9 cellular contexts compared by ENCODE assay signal in genomic region chr3:58164199-58164879, GRCh38. TPM values are rescaled to one million over a fixed set of nuclear protein-coding genes. Genes with fewer than 3 reads are reported as not detected.
A peak's percentile ranks its signal among the peaks of the same experiment; 100 is the strongest.
DNase-seq lines count a peak whose midpoint lies in the region; TF ChIP-seq lines count a peak whose summit lies in the region.
"Had no signal": no experiment of that assay in that cellular context is flagged by ENCODE, and none has a peak within 500 bp of the region (broad histone marks: within the 10 kb centered on the region; RNA-seq: fewer than 3 reads in every experiment).

No MANE protein-coding gene starts in this region.

- H3K4me3 ChIP-seq in choroid plexus epithelial cell (ENCODE audit: low read depth, low read length), result no peak overlapping the region

- no peak for TF ChIP-seq CTCF in choroid plexus epithelial cell (conservative IDR thresholded peaks at IDR 0.05; ENCODE audit: low read depth, low read length)

- DNase-seq in AG08395 (ENCODE audit: low spot score) (peak; percentile 20), NCI-H2081 (lab: John Stamatoyannopoulos, UW) (peak; percentile 81 to 88), choroid plexus epithelial cell (ENCODE audit: low read depth) (peak; percentile 60), mucosa of gallbladder (ENCODE audit: low spot score) (peak; percentile 71), NCI-H82 treated with DMSO at 0.1 percent for 48 hours (lab: John Stamatoyannopoulos, UW; ENCODE audit: unreplicated experiment) (no peak), GOT3 (lab: John Stamatoyannopoulos, UW) (no peak), GF-D8 (lab: John Stamatoyannopoulos, UW) (no peak)
- DNase-seq in stimulated activated CD4-positive, alpha-beta T cell treated with anti-CD3 and anti-CD28 coated beads, Interleukin-2, amount 100 ng/mL, for 48 hours, result no peak
- DNase-seq: foreskin melanocyte had no signal

RNA-seq across cellular contexts. Expression of gene DNASE1L3, which starts 46.4 kb away (rescaled TPM):
- total RNA-seq in mucosa of gallbladder, result 2.3 TPM

Comparison
In these comparisons a context has a peak if more than half of its experiments do, and no peak if none do; other contexts are left out.
1. DNase-seq: peak in AG08395 (single experiment), NCI-H2081 (2 of 2), choroid plexus epithelial cell (single experiment) and mucosa of gallbladder (single experiment); none in NCI-H82 treated with DMSO at 0.1 percent for 48 hours (single experiment), GOT3 (single experiment), GF-D8 (single experiment) and stimulated activated CD4-positive, alpha-beta T cell treated with anti-CD3 and anti-CD28 coated beads, Interleukin-2, amount 100 ng/mL, for 48 hours (0 of 2).